In the genomic region with DNA sequence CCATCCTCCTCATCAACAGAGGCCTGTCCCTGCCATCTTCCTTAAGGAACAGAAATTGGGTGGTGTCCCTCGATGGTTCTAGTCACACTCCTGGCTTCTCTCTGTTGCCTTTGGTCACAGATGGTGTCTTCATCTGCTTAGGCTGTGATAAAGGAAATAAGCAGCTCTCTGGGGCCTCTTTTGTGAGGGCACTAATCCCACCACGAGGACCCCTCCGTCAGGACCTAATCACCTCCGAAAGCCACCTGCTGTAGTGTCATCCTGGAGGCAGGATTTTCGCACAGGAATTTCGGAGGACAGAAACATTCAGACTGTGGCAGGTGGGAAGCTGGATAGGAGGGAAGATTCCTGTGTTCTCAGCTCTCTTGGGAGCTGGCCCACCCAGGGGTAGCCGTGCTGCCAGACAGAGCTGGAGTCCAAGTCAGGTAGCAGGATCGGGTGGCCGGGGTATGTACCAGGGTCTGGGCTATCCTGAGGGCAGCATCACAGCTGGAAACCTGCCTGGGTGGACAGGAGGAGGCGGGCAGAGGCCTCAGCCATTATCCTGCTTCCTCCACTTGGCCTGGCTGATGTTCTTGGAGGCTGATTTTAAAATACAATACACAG, we compare ENCODE assay signal across 23 cellular contexts. TPM values are rescaled to one million over a fixed set of nuclear protein-coding genes. Genes with fewer than 3 reads are reported as not detected.
DNase-seq lines count a peak whose midpoint lies in the region; ATAC-seq and TF ChIP-seq lines count a peak whose summit lies in the region.
"Had no signal": no experiment of that assay in that cellular context is flagged by ENCODE, and none has a peak within 500 bp of the region (broad histone marks: within the 10 kb centered on the region; RNA-seq: fewer than 3 reads in every experiment).

No MANE protein-coding gene starts in this region.

- no peak for ATAC-seq in activated CD8-positive, alpha-beta memory T cell treated with anti-CD3 and anti-CD28 coated beads, Interleukin-2, amount 10 ng/mL, durations not matched to agents 7 days and 5 days
- no peak for ATAC-seq in stimulated activated memory B cell treated with anti-CD40 and anti-IgM and Interleukin-4, amounts not matched to agents 10 μg/mL and 1 μg/mL and 100 μg/mL, for 72 hours
- ATAC-seq: HCT116, Panc1 had no signal

- CTCF ChIA-PET in activated CD8-positive, alpha-beta memory T cell treated with anti-CD3 and anti-CD28 coated beads, Interleukin-2, amount 10 ng/mL, durations not matched to agents 7 days and 5 days (lab: Charles Lee) = interaction anchor here (0.9 kb wide), 1 partner anchor 11 kb away, joined by 3 read pairs; no protein-coding TSS in a partner anchor

- H3K4me1 ChIP-seq in uterus = peaks cover 5 to 7% of the 10 kb centered on the region in 2 donors
- H3K4me1 ChIP-seq: BE2C had no signal

- no peak overlapping the region for H3K27ac ChIP-seq in uterus
- H3K27ac ChIP-seq: 22Rv1 had no signal

- no peaks in the 10 kb centered on the region for H3K27me3 ChIP-seq in uterus
- H3K27me3 ChIP-seq: BE2C had no signal

- no peak overlapping the region for H3K4me3 ChIP-seq in uterus

- no peak overlapping the region for H3K27ac Mint-ChIP-seq in activated CD8-positive, alpha-beta memory T cell treated with anti-CD3 and anti-CD28 coated beads, Interleukin-2, amount 10 ng/mL, durations not matched to agents 7 days and 5 days
- H3K27ac Mint-ChIP-seq in stimulated activated memory B cell treated with anti-CD40 and anti-IgM and Interleukin-4, amounts not matched to agents 10 μg/mL and 1 μg/mL and 100 μg/mL, for 72 hours = peak overlapping the region; percentile 26
- H3K27ac Mint-ChIP-seq: CD8-positive, alpha-beta memory T cell had no signal

- H3K4me1 Mint-ChIP-seq in activated CD8-positive, alpha-beta memory T cell treated with anti-CD3 and anti-CD28 coated beads, Interleukin-2, amount 10 ng/mL, durations not matched to agents 7 days and 5 days = peaks cover 15% of the 10 kb centered on the region
- peaks cover 73% of the 10 kb centered on the region for H3K4me1 Mint-ChIP-seq in stimulated activated memory B cell treated with anti-CD40 and anti-IgM and Interleukin-4, amounts not matched to agents 10 μg/mL and 1 μg/mL and 100 μg/mL, for 72 hours

- H3K9me3 ChIP-seq in uterus = no peaks in the 10 kb centered on the region
- H3K9me3 ChIP-seq: BE2C had no signal

- TF ChIP-seq POLR2A in uterus (IDR thresholded peaks at IDR 0.05) = no peak

- H3K36me3 Mint-ChIP-seq in activated CD8-positive, alpha-beta memory T cell treated with anti-CD3 and anti-CD28 coated beads, Interleukin-2, amount 10 ng/mL, durations not matched to agents 7 days and 5 days = peaks cover 3% of the 10 kb centered on the region
- H3K36me3 Mint-ChIP-seq in stimulated activated memory B cell treated with anti-CD40 and anti-IgM and Interleukin-4, amounts not matched to agents 10 μg/mL and 1 μg/mL and 100 μg/mL, for 72 hours = peaks cover 63% of the 10 kb centered on the region
- H3K36me3 Mint-ChIP-seq: CD14-positive monocyte had no signal

- no peak overlapping the region for H3K4me3 Mint-ChIP-seq in activated CD8-positive, alpha-beta memory T cell treated with anti-CD3 and anti-CD28 coated beads, Interleukin-2, amount 10 ng/mL, durations not matched to agents 7 days and 5 days
- H3K4me3 Mint-ChIP-seq in stimulated activated memory B cell treated with anti-CD40 and anti-IgM and Interleukin-4, amounts not matched to agents 10 μg/mL and 1 μg/mL and 100 μg/mL, for 72 hours = no peak overlapping the region
- H3K4me3 Mint-ChIP-seq: CD14-positive monocyte had no signal

- intact Hi-C loops in uterus (cut with DNase I; ENCODE audit: low total_unique reads) = no loop called here

- peak; percentile 40 for DNase-seq in activated CD8-positive, alpha-beta memory T cell treated with anti-CD3 and anti-CD28 coated beads for 24 hours
- DNase-seq in activated CD8-positive, alpha-beta memory T cell treated with anti-CD3 and anti-CD28 coated beads, Interleukin-2, amount 10 ng/mL, durations not matched to agents 7 days and 5 days = no peak
- DNase-seq in NCI-H82 treated with DMSO at 0.1 percent for 48 hours (lab: John Stamatoyannopoulos, UW; ENCODE audit: unreplicated experiment) (peak; percentile 73), islet precursor cell (peak; percentile 40), NCI-H510A treated with DMSO at 0.1 percent for 48 hours (lab: John Stamatoyannopoulos, UW) (no peak), uterus (no peak)
- no peak for DNase-seq in stimulated activated CD4-positive, alpha-beta T cell treated with anti-CD3 and anti-CD28 coated beads, Interleukin-15, amount 100 ng/mL, for 24 hours
- DNase-seq: BE2C; CD8-positive, alpha-beta memory T cell; DMS153; NCI-H1092; NCI-H1417 treated with DMSO at 0.1 percent for 48 hours; NCI-H1694 treated with DMSO at 0.1 percent for 48 hours; NCI-H2081; NCI-H2227 treated with DMSO at 0.1 percent for 48 hours; NCI-H774; SHP77 treated with DMSO at 0.1 percent for 48 hours had no signal

- no peaks in the 10 kb centered on the region for H3K27me3 Mint-ChIP-seq in activated CD8-positive, alpha-beta memory T cell treated with anti-CD3 and anti-CD28 coated beads, Interleukin-2, amount 10 ng/mL, durations not matched to agents 7 days and 5 days
- no peaks in the 10 kb centered on the region for H3K27me3 Mint-ChIP-seq in stimulated activated memory B cell treated with anti-CD40 and anti-IgM and Interleukin-4, amounts not matched to agents 10 μg/mL and 1 μg/mL and 100 μg/mL, for 72 hours
- H3K27me3 Mint-ChIP-seq: CD8-positive, alpha-beta memory T cell had no signal

- no peaks in the 10 kb centered on the region for H3K9me3 Mint-ChIP-seq in activated CD8-positive, alpha-beta memory T cell treated with anti-CD3 and anti-CD28 coated beads, Interleukin-2, amount 10 ng/mL, durations not matched to agents 7 days and 5 days (ENCODE audit: low read depth)
- H3K9me3 Mint-ChIP-seq in stimulated activated memory B cell treated with anti-CD40 and anti-IgM and Interleukin-4, amounts not matched to agents 10 μg/mL and 1 μg/mL and 100 μg/mL, for 72 hours = no peaks in the 10 kb centered on the region
- H3K9me3 Mint-ChIP-seq: CD8-positive, alpha-beta memory T cell had no signal

- TF ChIP-seq CTCF in uterus (IDR thresholded peaks at IDR 0.05) = no peak

- no peaks in the 10 kb centered on the region for H3K36me3 ChIP-seq in uterus
- H3K36me3 ChIP-seq: BE2C had no signal

RNA-seq across cellular contexts. Expression of gene ANKRD33B, which starts 59.5 kb away (rescaled TPM):
- total RNA-seq in activated CD8-positive, alpha-beta memory T cell treated with anti-CD3 and anti-CD28 coated beads, Interleukin-2, amount 10 ng/mL, durations not matched to agents 7 days and 5 days = 10 to 100 TPM in 1 of 2 experiments, 1 to 10 TPM in 1; 6.8 to 13.8 TPM
- 10 to 100 TPM in 1 of 4 donors, 1 to 10 TPM in 3; 2.1 to 24.1 (median 7.6) TPM for total RNA-seq in uterus
- total RNA-seq: HT-29 had no signal

Comparison
In these comparisons a context has a peak if more than half of its experiments do, and no peak if none do; other contexts are left out.
1. DNase-seq: peak in activated CD8-positive, alpha-beta memory T cell treated with anti-CD3 and anti-CD28 coated beads for 24 hours (single experiment), NCI-H82 treated with DMSO at 0.1 percent for 48 hours (single experiment) and islet precursor cell (single experiment); none in activated CD8-positive, alpha-beta memory T cell treated with anti-CD3 and anti-CD28 coated beads, Interleukin-2, amount 10 ng/mL, durations not matched to agents 7 days and 5 days (single experiment), stimulated activated CD4-positive, alpha-beta T cell treated with anti-CD3 and anti-CD28 coated beads, Interleukin-15, amount 100 ng/mL, for 24 hours (single experiment), NCI-H510A treated with DMSO at 0.1 percent for 48 hours (single experiment) and uterus (0 of 2).